Comparison of ENCODE assay signal across 7 cellular contexts in genomic region chr6:68761985-68762384, GRCh38.
"Had no signal": no experiment of that assay in that cellular context is flagged by ENCODE, and none has a peak within 500 bp of the region (broad histone marks: within the 10 kb centered on the region; RNA-seq: fewer than 3 reads in every experiment).

No MANE protein-coding gene starts in this region.

- FAIRE-seq: HepG2, HTR-8/SVneo had no signal

- H3K9me3 Mint-ChIP-seq: IgD-negative memory B cell had no signal

- H3K36me3 Mint-ChIP-seq: IgD-negative memory B cell had no signal

- H3K27me3 Mint-ChIP-seq: IgD-negative memory B cell had no signal

- DNase-seq: IMR-90, KBM-7, KG1 had no signal

- H3K4me3 Mint-ChIP-seq: IgD-negative memory B cell had no signal

- ATAC-seq: HepG2 had no signal

- H3K27ac Mint-ChIP-seq: IgD-negative memory B cell had no signal

- H3K27ac ChIP-seq: HL-60 had no signal

- H3K4me1 Mint-ChIP-seq: IgD-negative memory B cell had no signal
